In the genomic region with DNA sequence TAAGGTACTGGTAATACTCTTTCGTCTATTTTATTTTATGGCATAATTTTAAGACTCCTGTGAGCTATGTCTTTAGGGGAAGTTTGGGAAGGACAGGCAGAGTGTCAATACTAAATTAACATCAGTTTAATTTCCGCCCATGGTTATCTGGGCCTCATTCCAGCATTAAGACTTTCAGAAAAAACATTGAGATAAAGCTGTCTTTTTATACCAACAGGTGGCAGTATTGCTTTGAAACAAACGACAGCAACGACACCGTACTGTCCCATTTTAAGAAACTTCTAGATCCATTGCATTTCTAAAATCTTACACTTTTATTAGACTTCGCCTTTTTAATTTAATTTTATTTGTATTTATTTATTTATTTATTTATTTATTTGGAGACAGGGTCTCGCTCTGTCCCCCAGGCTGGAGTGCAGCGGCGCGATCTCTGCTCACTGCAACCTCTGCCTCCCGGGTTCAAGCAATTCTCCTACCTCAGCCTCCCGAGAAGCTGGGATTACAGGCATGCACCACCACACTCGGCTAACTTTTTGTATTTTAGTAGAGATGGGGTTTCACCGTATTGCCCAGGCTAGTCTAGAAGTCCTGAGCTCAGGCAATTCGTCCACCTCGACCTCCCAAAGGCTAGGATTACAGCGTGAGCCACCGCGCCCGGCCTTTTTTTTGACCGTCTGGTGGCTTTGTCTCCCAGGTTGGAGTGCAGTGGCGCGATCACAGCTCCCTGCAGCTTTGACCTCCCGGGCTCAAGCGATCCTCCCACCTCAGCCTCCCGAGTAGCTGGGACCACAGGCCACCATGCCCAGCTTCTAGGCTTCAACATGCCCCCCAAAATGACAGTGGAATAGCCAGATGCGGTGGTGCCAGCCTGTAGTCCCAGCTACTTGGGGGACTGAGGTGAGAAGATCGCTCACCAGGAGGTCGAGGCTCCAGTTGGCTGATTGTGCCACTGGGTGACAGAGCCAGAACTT, we compare ENCODE assay signal across 8 cellular contexts.
DNase-seq lines count a peak whose midpoint lies in the region; ATAC-seq and TF ChIP-seq lines count a peak whose summit lies in the region.

No MANE protein-coding gene starts in this region.

- H3K36me3 ChIP-seq in BE2C, result no peaks in the 10 kb centered on the region

- H3K27me3 ChIP-seq in BE2C, result no peaks in the 10 kb centered on the region

- peaks cover 9% of the 10 kb centered on the region for H3K4me1 ChIP-seq in BE2C

- DNase-seq in BE2C (no peak), NCI-H1105 (lab: John Stamatoyannopoulos, UW) (peak; percentile 45), SW 1271 (lab: John Stamatoyannopoulos, UW) (peak; percentile 41 to 76), fibroblast of peridontal ligament (ENCODE audit: extremely low read depth) (peak; percentile 93), non-pigmented ciliary epithelial cell (ENCODE audit: low read depth) (peak; percentile 35), UCSD-AML1 (lab: John Stamatoyannopoulos, UW; ENCODE audit: unreplicated experiment) (no peak)
- no peak for DNase-seq in effector CD8-positive, alpha-beta T cell (lab: John Stamatoyannopoulos, UW)

- no peaks in the 10 kb centered on the region for H3K9me3 ChIP-seq in BE2C

- TF ChIP-seq CTCF in BE2C (IDR thresholded peaks at IDR 0.05; ENCODE audit: low read depth, low read length), result peak; percentile 71

- ATAC-seq in GM18519 (IDR thresholded peaks at IDR 0.05; ENCODE audit: low FRiP score, unreplicated experiment), result peak; percentile 54

- H3K4me3 ChIP-seq in BE2C (ENCODE audit: low read depth, low read length), result no peak overlapping the region

Comparison
In these comparisons a context has a peak if more than half of its experiments do, and no peak if none do; other contexts are left out.
1. DNase-seq: peak in NCI-H1105 (single experiment), SW 1271 (2 of 2), fibroblast of peridontal ligament (single experiment) and non-pigmented ciliary epithelial cell (single experiment); none in BE2C (single experiment), effector CD8-positive, alpha-beta T cell (single experiment) and UCSD-AML1 (single experiment).